In the genomic region with DNA sequence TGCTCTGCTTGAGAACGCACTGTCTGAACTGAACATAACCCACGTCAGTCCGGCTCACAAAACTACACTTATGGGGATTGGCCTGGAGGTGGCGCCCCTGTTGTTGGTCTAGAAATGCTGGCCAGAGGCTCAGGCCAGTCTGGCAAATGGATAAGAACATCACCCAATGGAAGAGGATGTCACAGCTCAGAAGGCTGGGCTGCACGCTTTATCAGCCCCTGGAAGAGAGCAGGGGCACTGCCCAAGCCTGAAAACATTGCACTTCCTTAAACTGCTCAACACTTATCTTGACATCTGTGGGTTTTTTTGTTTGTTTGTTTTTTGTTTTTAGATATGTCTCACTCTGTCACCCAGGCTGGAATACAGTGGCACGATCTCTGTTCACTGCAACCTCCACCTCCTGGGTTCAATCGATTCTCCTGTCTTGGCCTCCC, we compare ENCODE assay signal across 8 cellular contexts. TPM values are rescaled to one million over a fixed set of nuclear protein-coding genes. Genes with fewer than 3 reads are reported as not detected.
DNase-seq lines count a peak whose midpoint lies in the region; ATAC-seq and TF ChIP-seq lines count a peak whose summit lies in the region.

No MANE protein-coding gene starts in this region.

- H3K27ac ChIP-seq in MM.1S (ENCODE audit: low read length), result no peak overlapping the region
- no peak overlapping the region for H3K27ac ChIP-seq in SJSA1
- H3K27ac ChIP-seq in right atrium auricular region, result no peak overlapping the region

- H3K4me2 ChIP-seq in MM.1S (ENCODE audit: low read depth, low read length), result no peak overlapping the region

- peak; percentile 89 for ATAC-seq in GM21825 (IDR thresholded peaks at IDR 0.05; ENCODE audit: unreplicated experiment)
- ATAC-seq in GM21526 (IDR thresholded peaks at IDR 0.05; ENCODE audit: low FRiP score, unreplicated experiment), result no peak

- TF ChIP-seq CTCF in MM.1S (IDR thresholded peaks at IDR 0.05; ENCODE audit: low read length) (peak; percentile 75), right atrium auricular region (IDR thresholded peaks at IDR 0.05) (peak; percentile 53 to 71), retinal pigment epithelial cell (conservative IDR thresholded peaks at IDR 0.05; ENCODE audit: low read depth, low read length) (peak; percentile 80)

- no peaks in the 10 kb centered on the region for H3K9me3 ChIP-seq in MM.1S (replicated peaks; ENCODE audit: insufficient read depth, low read length)
- no peaks in the 10 kb centered on the region for H3K9me3 ChIP-seq in SJSA1 (replicated peaks)
- H3K9me3 ChIP-seq in right atrium auricular region, result no peaks in the 10 kb centered on the region

- DNase-seq in Daoy (ENCODE audit: low read depth) (peak; percentile 74), MM.1S (peak; percentile 73), SJSA1 (ENCODE audit: low read depth in 1 of 2, low spot score in 2 of 2) (peak; percentile 49 to 73), anterior cingulate cortex (lab: John Stamatoyannopoulos, UW) (peak in 51 of 58 donors; percentile 2 to 69 (median 25)), right atrium auricular region (ENCODE audit: low spot score) (peak; percentile 82), retinal pigment epithelial cell (ENCODE audit: low read depth) (peak; percentile 19)

- H3K36me3 ChIP-seq in MM.1S (replicated peaks; ENCODE audit: insufficient read depth, low read length) (no peaks in the 10 kb centered on the region), SJSA1 (no peaks in the 10 kb centered on the region), right atrium auricular region (no peaks in the 10 kb centered on the region)

- H3K4me1 ChIP-seq in MM.1S (ENCODE audit: low read length) (no peaks in the 10 kb centered on the region), SJSA1 (replicated peaks) (no peaks in the 10 kb centered on the region), right atrium auricular region (no peaks in the 10 kb centered on the region)

- no peaks in the 10 kb centered on the region for H3F3A ChIP-seq in MM.1S (ENCODE audit: insufficient read depth, low read length)

- no peak overlapping the region for H3K4me3 ChIP-seq in MM.1S (ENCODE audit: low read length)
- H3K4me3 ChIP-seq in SJSA1, result no peak overlapping the region
- no peak overlapping the region for H3K4me3 ChIP-seq in right atrium auricular region
- H3K4me3 ChIP-seq in retinal pigment epithelial cell (ENCODE audit: low read length), result no peak overlapping the region

- H3K27me3 ChIP-seq in MM.1S (replicated peaks; ENCODE audit: insufficient read depth, low read length) (no peaks in the 10 kb centered on the region), SJSA1 (replicated peaks) (no peaks in the 10 kb centered on the region), right atrium auricular region (no peaks in the 10 kb centered on the region)

- no peak overlapping the region for H2AFZ ChIP-seq in MM.1S (ENCODE audit: low read length)

- no peaks in the 10 kb centered on the region for H3K79me2 ChIP-seq in MM.1S (ENCODE audit: low read length)

- H3K9ac ChIP-seq in MM.1S (ENCODE audit: low read length), result no peak overlapping the region

- H3K9me2 ChIP-seq in MM.1S (replicated peaks; ENCODE audit: insufficient read depth, low read length), result no peaks in the 10 kb centered on the region

- no peaks in the 10 kb centered on the region for H4K20me1 ChIP-seq in MM.1S (ENCODE audit: insufficient read depth, low read length)

RNA-seq across cellular contexts. Expression of a gene that starts 24.8 kb away (rescaled TPM):
- total RNA-seq in Daoy (2014; rRNA removed; shearing (Covaris generic)), result 20.7 and 22.7 TPM in 2 replicates
- total RNA-seq in SJSA1 (2014; rRNA removed; shearing (Covaris generic)), result 27.3 and 40.9 TPM in 2 replicates
- 10 to 100 TPM; 60.3 to 92.3 TPM for total RNA-seq in right atrium auricular region

Comparison
In these comparisons a context has a peak if more than half of its experiments do, and no peak if none do; other contexts are left out.
1. DNase-seq: peak in every context shown above with its lines; median percentile 82 in right atrium auricular region; 74 in Daoy; 73 in MM.1S; 61 in SJSA1; 25 in anterior cingulate cortex; 19 in retinal pigment epithelial cell.